ENCODE assay signal across 30 cellular contexts in the genomic region with DNA sequence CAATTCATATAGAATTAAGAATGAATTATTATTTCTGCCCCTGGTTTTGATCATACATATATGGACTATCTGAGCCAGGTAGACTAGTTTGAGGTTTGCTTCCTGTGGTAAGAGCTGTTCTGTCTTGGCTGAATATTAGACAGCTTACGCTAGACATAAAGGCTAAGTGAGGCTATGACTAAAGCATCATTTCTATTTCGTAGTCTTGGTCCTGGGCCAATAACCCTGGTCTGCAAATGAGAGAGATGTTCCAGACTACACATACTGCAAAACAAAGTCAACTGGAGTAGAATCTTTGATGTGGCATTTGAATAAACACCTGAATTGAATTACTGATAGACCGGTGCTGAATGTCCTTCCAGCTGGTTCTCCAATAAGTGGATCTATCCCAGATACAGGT. TPM values are rescaled to one million over a fixed set of nuclear protein-coding genes. Genes with fewer than 3 reads are reported as not detected.
"Had no signal": no experiment of that assay in that cellular context is flagged by ENCODE, and none has a peak within 500 bp of the region (broad histone marks: within the 10 kb centered on the region; RNA-seq: fewer than 3 reads in every experiment).

No MANE protein-coding gene starts in this region.

- H3K9me3 ChIP-seq: SJSA1 had no signal

- H3K9me3 Mint-ChIP-seq: activated CD4-positive, alpha-beta memory T cell treated with anti-CD3 and anti-CD28 coated beads for 36 hours; activated CD4-positive, alpha-beta T cell treated with anti-CD3 and anti-CD28 coated beads, Interleukin-2, amount 10 ng/mL, durations not matched to agents 7 days and 5 days; activated naive CD4-positive, alpha-beta T cell treated with anti-CD3 and anti-CD28 coated beads for 36 hours; activated naive CD8-positive, alpha-beta T cell treated with anti-CD3 and anti-CD28 coated beads for 36 hours; activated T-cell treated with anti-CD3 and anti-CD28 coated beads, Interleukin-2, amount 50 U/mL, for 4 hours; activated T-helper 17 cell treated with anti-CD3 and anti-CD28 coated beads, Interleukin-2, amount 50 U/mL, for 72 hours; IgD-negative memory B cell; T-cell had no signal

- H3K27me3 ChIP-seq: brain microvascular endothelial cell, cardiac muscle cell had no signal

- H3K27ac Mint-ChIP-seq: activated CD4-positive, alpha-beta memory T cell treated with anti-CD3 and anti-CD28 coated beads for 36 hours; activated CD4-positive, alpha-beta T cell treated with anti-CD3 and anti-CD28 coated beads, Interleukin-2, amount 10 ng/mL, durations not matched to agents 7 days and 5 days; activated naive CD4-positive, alpha-beta T cell treated with anti-CD3 and anti-CD28 coated beads for 36 hours; activated naive CD8-positive, alpha-beta T cell treated with anti-CD3 and anti-CD28 coated beads for 36 hours; activated T-helper 17 cell treated with anti-CD3 and anti-CD28 coated beads, Interleukin-2, amount 50 U/mL, for 72 hours; IgD-negative memory B cell; T-cell had no signal

- DNase-seq: activated CD4-positive, alpha-beta memory T cell treated with anti-CD3 and anti-CD28 coated beads for 36 hours; activated CD4-positive, alpha-beta T cell treated with anti-CD3 and anti-CD28 coated beads, Interleukin-2, amount 10 ng/mL, durations not matched to agents 7 days and 5 days; activated CD4-positive, CD25-positive, alpha-beta regulatory T cell; activated CD8-positive, alpha-beta memory T cell treated with anti-CD3 and anti-CD28 coated beads for 24 hours; activated gamma-delta T cell; activated naive CD4-positive, alpha-beta T cell treated with anti-CD3 and anti-CD28 coated beads for 36 hours; activated naive CD8-positive, alpha-beta T cell treated with anti-CD3 and anti-CD28 coated beads for 36 hours; activated T-cell treated with anti-CD3 and anti-CD28 coated beads, Interleukin-2, amount 50 U/mL, for 4 hours; anterior cingulate cortex; brain microvascular endothelial cell; KG1; NCI-H1092 treated with DMSO at 0.1 percent for 48 hours; NCI-H1417 treated with DMSO at 0.1 percent for 48 hours; NCI-H1694; NCI-H2029; NCI-H2107; NCI-H2171 treated with DMSO at 0.1 percent for 48 hours; NCI-H226; NCI-H69; PC-3; SHP77; T-cell; T-helper 2 cell; T1000 had no signal

- H3K4me1 ChIP-seq: SJSA1 had no signal

- H3K4me3 ChIP-seq: cardiac muscle cell, SJSA1 had no signal

- ATAC-seq: activated T-cell treated with anti-CD3 and anti-CD28 coated beads, Interleukin-2, amount 50 U/mL, for 4 hours; activated T-helper 17 cell treated with anti-CD3 and anti-CD28 coated beads, Interleukin-2, amount 50 U/mL, for 72 hours; PC-3; T-cell had no signal

- H3K27ac ChIP-seq: brain microvascular endothelial cell, cardiac muscle cell, SJSA1, VCaP had no signal

- H3K36me3 Mint-ChIP-seq: activated CD4-positive, alpha-beta memory T cell treated with anti-CD3 and anti-CD28 coated beads for 36 hours; activated naive CD8-positive, alpha-beta T cell treated with anti-CD3 and anti-CD28 coated beads for 36 hours; IgD-negative memory B cell; T-cell had no signal

- H3K36me3 ChIP-seq: brain microvascular endothelial cell, cardiac muscle cell, SJSA1 had no signal

RNA-seq across cellular contexts. Expression of a gene that starts 40.8 kb away (rescaled TPM):
- total RNA-seq: activated CD4-positive, alpha-beta memory T cell treated with anti-CD3 and anti-CD28 coated beads for 36 hours; activated CD4-positive, alpha-beta T cell treated with anti-CD3 and anti-CD28 coated beads, Interleukin-2, amount 10 ng/mL, durations not matched to agents 7 days and 5 days; activated naive CD4-positive, alpha-beta T cell treated with anti-CD3 and anti-CD28 coated beads for 36 hours; activated naive CD8-positive, alpha-beta T cell treated with anti-CD3 and anti-CD28 coated beads for 36 hours; activated T-cell treated with anti-CD3 and anti-CD28 coated beads, Interleukin-2, amount 50 U/mL, for 4 hours; activated T-helper 17 cell treated with anti-CD3 and anti-CD28 coated beads, Interleukin-2, amount 50 U/mL, for 72 hours; LHCN-M2; SJSA1; T-cell had no signal
